9 cellular contexts compared by ENCODE assay signal in the genomic region with DNA sequence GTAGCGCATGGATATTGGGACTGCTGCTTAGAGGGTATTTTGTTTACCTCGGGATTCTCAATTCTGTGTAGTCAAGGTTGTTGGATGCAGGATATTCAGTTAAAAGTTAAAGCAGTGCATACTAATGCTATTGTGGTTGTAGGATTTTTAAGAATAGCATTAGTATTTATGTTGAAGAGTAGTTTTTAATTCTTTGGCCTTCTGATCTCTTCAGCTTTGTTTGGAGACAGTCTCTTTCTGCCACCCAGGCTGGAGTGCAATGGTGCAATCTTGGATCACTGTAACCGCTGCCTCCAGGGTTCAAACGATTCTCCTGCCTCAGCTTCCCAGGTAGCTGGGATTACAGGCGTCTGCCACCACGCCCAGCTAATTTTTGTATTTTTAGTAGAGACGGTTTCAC. TPM values are rescaled to one million over a fixed set of nuclear protein-coding genes. Genes with fewer than 3 reads are reported as not detected.
DNase-seq lines count a peak whose midpoint lies in the region; ATAC-seq, FAIRE-seq and TF ChIP-seq lines count a peak whose summit lies in the region.
"Had no signal": no experiment of that assay in that cellular context is flagged by ENCODE, and none has a peak within 500 bp of the region (broad histone marks: within the 10 kb centered on the region; RNA-seq: fewer than 3 reads in every experiment).

No MANE protein-coding gene starts in this region.

- no peaks in the 10 kb centered on the region for H4K20me1 ChIP-seq in GM23248 (ENCODE audit: insufficient read depth)

- no peak for TF ChIP-seq EP300 in A549 (IDR thresholded peaks at IDR 0.05)

- no peak overlapping the region for H2BK120ac ChIP-seq in mesenchymal stem cell (ENCODE audit: low read depth, low read length)

- H2BK12ac ChIP-seq in mesenchymal stem cell (ENCODE audit: low read length in 2 of 2): no peak overlapping the region

- no peak overlapping the region for H4K91ac ChIP-seq in mesenchymal stem cell (ENCODE audit: low read length)

- peak overlapping the region; percentile 99 for H3K4me2 ChIP-seq in A549
- H3K4me2 ChIP-seq in GM23248 (ENCODE audit: unreplicated experiment): peak overlapping the region; percentile 98
- peak overlapping the region; percentile 13 for H3K4me2 ChIP-seq in mesenchymal stem cell (ENCODE audit: low read length, poor library complexity, severe bottlenecking)

- H2BK15ac ChIP-seq in mesenchymal stem cell (ENCODE audit: low read depth, poor library complexity, severe bottlenecking): no peak overlapping the region

- H3K4me1 ChIP-seq in A549 (peaks cover 41% of the 10 kb centered on the region), GM23248 (ENCODE audit: insufficient read depth) (peaks cover 23% of the 10 kb centered on the region), mesenchymal stem cell (ENCODE audit: control insufficient read depth, insufficient read depth, low read depth, low read length) (peaks cover 6% of the 10 kb centered on the region), uterus (peaks cover 6 to 7% of the 10 kb centered on the region in 2 donors)

- H3K27ac Mint-ChIP-seq in activated naive CD4-positive, alpha-beta T cell treated with anti-CD3 and anti-CD28 coated beads, Interleukin-2, amount 50 U/mL, for 72 hours: peak overlapping the region; percentile 92 to 98

- H3K79me1 ChIP-seq in mesenchymal stem cell (replicated peaks; ENCODE audit: low read length, poor library complexity, severe bottlenecking): peaks cover 12% of the 10 kb centered on the region

- in situ Hi-C loops in GM23248 (cut with MboI): no loop called here

- TF ChIP-seq POLR2A in A549 (IDR thresholded peaks at IDR 0.05; ENCODE audit: low read length) (no peak), uterus (IDR thresholded peaks at IDR 0.05) (no peak)

- no peak overlapping the region for H4K8ac ChIP-seq in mesenchymal stem cell (ENCODE audit: low read length)

- TF ChIP-seq CTCF in A549 (IDR thresholded peaks at IDR 0.05) (no peak), uterus (IDR thresholded peaks at IDR 0.05) (no peak)

- H3K79me2 ChIP-seq in GM23248 (ENCODE audit: insufficient read depth): peaks cover 56% of the 10 kb centered on the region

- no peak overlapping the region for H3K14ac ChIP-seq in mesenchymal stem cell (ENCODE audit: low read length in 2 of 2)

- H3K9me3 Mint-ChIP-seq in activated naive CD4-positive, alpha-beta T cell treated with anti-CD3 and anti-CD28 coated beads, Interleukin-2, amount 50 U/mL, for 72 hours: no peaks in the 10 kb centered on the region

- no peak overlapping the region for H2AK5ac ChIP-seq in mesenchymal stem cell (ENCODE audit: low read length, severe bottlenecking)

- no peak for FAIRE-seq in A549 (lab: Jason Lieb, UNC)

- intact Hi-C loops in uterus (cut with DNase I; ENCODE audit: low total_unique reads): no loop called here

- H3K36me3 ChIP-seq in GM23248 (ENCODE audit: low read depth): 0 out of 2 replicates have a peak, but pooled peaks cover 5% of the 10 kb centered on the region
- H3K36me3 ChIP-seq in mesenchymal stem cell (ENCODE audit: control insufficient read depth in 1 of 2, insufficient read depth in 2 of 2, low read depth in 1 of 2, low read length in 2 of 2): peaks cover 0 to 24% of the 10 kb centered on the region in 2 experiments
- H3K36me3 ChIP-seq in uterus: no peaks in the 10 kb centered on the region

- peak overlapping the region; percentile 96; the same call in 1 of the 2 replicates for H2AFZ ChIP-seq in GM23248
- H2AFZ ChIP-seq in mesenchymal stem cell (ENCODE audit: low read depth, low read length): no peak overlapping the region

- H3K27ac ChIP-seq in A549: peak overlapping the region; percentile 97 to 100
- H3K27ac ChIP-seq in GM23248: peak overlapping the region; percentile 93; the same call in 1 of the 2 replicates
- no peak overlapping the region for H3K27ac ChIP-seq in mesenchymal stem cell (ENCODE audit: low read length, poor library complexity, severe bottlenecking)
- H3K27ac ChIP-seq in uterus: peak overlapping the region in 1 of 2 donors; percentile 99

- POLR2A ChIA-PET in A549 (lab: Yijun Ruan, JAX): no interaction called here

- no peak for DNase-seq in A549 (ENCODE audit: low read depth in 1 of 2, low spot score in 1 of 2)
- no peak for DNase-seq in GM23248
- DNase-seq in activated naive CD4-positive, alpha-beta T cell treated with anti-CD3 and anti-CD28 coated beads, Interleukin-2, amount 50 U/mL, for 72 hours (ENCODE audit: low spot score in 2 of 2): no peak
- no peak for DNase-seq in mesenchymal stem cell
- DNase-seq in HuH-7.5 (ENCODE audit: low spot score): no peak
- no peak for DNase-seq in uterus
- no peak for DNase-seq in left lobe of liver (ENCODE audit: low spot score)
- no peak for DNase-seq in activated CD4-positive, CD25-positive, alpha-beta regulatory T cell treated with anti-CD3 and anti-CD28 coated beads, Interleukin-2, amount 50 U/mL, for 72 hours
- DNase-seq: stimulated activated CD4-positive, alpha-beta T cell treated with anti-CD3 and anti-CD28 coated beads, Interleukin-2, amount 100 ng/mL, for 24 hours had no signal

- no peak for ATAC-seq in A549
- no peak for ATAC-seq in activated naive CD4-positive, alpha-beta T cell treated with anti-CD3 and anti-CD28 coated beads, Interleukin-2, amount 50 U/mL, for 72 hours
- ATAC-seq in left lobe of liver: no peak

- no peaks in the 10 kb centered on the region for H3K9me2 ChIP-seq in GM23248 (ENCODE audit: insufficient read depth)

- H3F3A ChIP-seq in GM23248 (ENCODE audit: insufficient read depth): peaks cover 13% of the 10 kb centered on the region

- CTCF ChIA-PET in A549 (lab: Yijun Ruan, JAX): interaction anchor here (1.2 kb wide), 1 partner anchor 35 kb away, joined by 4 read pairs; no protein-coding TSS in a partner anchor

- peak overlapping the region; percentile 72 for H3K4me3 ChIP-seq in A549
- peak overlapping the region; percentile 84 for H3K4me3 ChIP-seq in GM23248
- peak overlapping the region in 1 of 2 experiments; percentile 94 for H3K4me3 ChIP-seq in mesenchymal stem cell (ENCODE audit: insufficient read depth in 1 of 2, low read depth in 1 of 2, low read length in 2 of 2)
- no peak overlapping the region for H3K4me3 ChIP-seq in uterus

- no peak overlapping the region for H3K23ac ChIP-seq in mesenchymal stem cell (ENCODE audit: low read length in 2 of 2)

- peaks cover 17 to 39% of the 10 kb centered on the region in 2 donors for H3K36me3 Mint-ChIP-seq in activated naive CD4-positive, alpha-beta T cell treated with anti-CD3 and anti-CD28 coated beads, Interleukin-2, amount 50 U/mL, for 72 hours

- H3K27me3 ChIP-seq in GM23248 (replicated peaks; ENCODE audit: insufficient read depth) (no peaks in the 10 kb centered on the region), mesenchymal stem cell (ENCODE audit: control insufficient read depth in 1 of 2, insufficient read depth in 1 of 2, low read length in 2 of 2) (no peaks in the 10 kb centered on the region), uterus (no peaks in the 10 kb centered on the region)

- no peak overlapping the region for H3K18ac ChIP-seq in mesenchymal stem cell (ENCODE audit: low read depth in 1 of 2, low read length in 2 of 2)

- no peak overlapping the region for H3K4ac ChIP-seq in mesenchymal stem cell (ENCODE audit: low read depth in 1 of 2, low read length in 2 of 2)

- H3K9me3 ChIP-seq in A549 (peaks cover 2% of the 10 kb centered on the region; the same call in 1 of the 3 replicates), GM23248 (ENCODE audit: low read depth) (no peaks in the 10 kb centered on the region), mesenchymal stem cell (ENCODE audit: control insufficient read depth, low read length) (peaks cover 3% of the 10 kb centered on the region), uterus (no peaks in the 10 kb centered on the region)

- no peak for TF ChIP-seq RAD21 in A549 (conservative IDR thresholded peaks at IDR 0.05 in 1 of 2, IDR thresholded peaks at IDR 0.05 in 1 of 2)

- 91% methylated on average over 7 of the region's 7 CpGs for WGBS in A549 (ENCODE audit: missing lambda C conversion rate)
- 91 to 93% methylated on average over 7 of the region's 7 CpGs for WGBS in GM23248 (ENCODE audit: low coverage in 1 of 2, low lambda C conversion rate in 2 of 2, missing lambda C conversion rate in 2 of 2), 2 experiments
- WGBS in mesenchymal stem cell: 95% methylated on average over 7 of the region's 7 CpGs

- H3K9ac ChIP-seq in GM23248 (peak overlapping the region; percentile 92), mesenchymal stem cell (ENCODE audit: low read length) (peak overlapping the region; percentile 90)

- H2BK5ac ChIP-seq in mesenchymal stem cell (ENCODE audit: low read depth, low read length, poor library complexity, severe bottlenecking): no peak overlapping the region

TF ChIP-seq in A549, 52 proteins besides CTCF, POLR2A, EP300 and RAD21 (continues in another document):
- TF ChIP-seq RARB (CRISPR knock-in tag; IDR thresholded peaks at IDR 0.05) (no peak), POLR2AphosphoS2 (conservative IDR thresholded peaks at IDR 0.05; ENCODE audit: low read length) (no peak), CEBPB (IDR thresholded peaks at IDR 0.05) (no peak)

RNA-seq across cellular contexts. Expression of a gene that starts 1.5 kb away (rescaled TPM):
- polyA plus RNA-seq in A549 (2011; rRNA removed) (46.9 and 50.6 TPM in 2 replicates), A549 (2017; fragmentation: RNase III; extraction: RNeasy Plus Mini Kit Qiagen cat#74134 plus additional on column Dnase treatment) (8.3 to 8.6 TPM (median 8.6 TPM) in 3 replicates), GM23248 (2016; fragmentation: Nextera tagmentation; extraction: Ambion mirVana) (30.9 and 33.7 TPM in 2 replicates)
- polyA plus RNA-seq in A549 (2012; cell fraction: cytosol; rRNA removed): 4.9 and 6.1 TPM in 2 replicates
- polyA plus RNA-seq in A549 (2012; cell fraction: nucleus; rRNA removed): 5.1 and 6.0 TPM in 2 replicates
- polyA minus RNA-seq in A549 (2011; rRNA and poly(A)+ RNA removed): 60.9 and 78.3 TPM in 2 replicates
- 7.8 and 24.3 TPM in 2 replicates for total RNA-seq in GM23248 (2014; rRNA removed; shearing (Covaris generic))
- 10 to 100 TPM; 35.5 to 40.4 TPM for total RNA-seq in activated naive CD4-positive, alpha-beta T cell treated with anti-CD3 and anti-CD28 coated beads, Interleukin-2, amount 50 U/mL, for 72 hours
- polyA plus RNA-seq in mesenchymal stem cell (2013, experiment 1 of 2): 20.6 TPM
- polyA plus RNA-seq in mesenchymal stem cell (2013, experiment 2 of 2): 20.9 TPM
- total RNA-seq in uterus (10 to 100 TPM; 19.5 to 91.5 (median 47.3) TPM), left lobe of liver (21.3 TPM)

RNA-seq across cellular contexts. Expression of a gene that starts 37.7 kb away (rescaled TPM):
- polyA plus RNA-seq in A549 (2011; rRNA removed) (10.4 and 12.9 TPM in 2 replicates), A549 (2017; fragmentation: RNase III; extraction: RNeasy Plus Mini Kit Qiagen cat#74134 plus additional on column Dnase treatment) (13.1 to 15.6 TPM (median 13.9 TPM) in 3 replicates), GM23248 (2016; fragmentation: Nextera tagmentation; extraction: Ambion mirVana) (8.4 and 9.1 TPM in 2 replicates)
- 13.4 and 20.3 TPM in 2 replicates for polyA plus RNA-seq in A549 (2012; cell fraction: cytosol; rRNA removed)
- 15.9 and 22.7 TPM in 2 replicates for polyA plus RNA-seq in A549 (2012; cell fraction: nucleus; rRNA removed)
- 22.6 and 23.6 TPM in 2 replicates for polyA minus RNA-seq in A549 (2011; rRNA and poly(A)+ RNA removed)
- total RNA-seq in GM23248 (2014; rRNA removed; shearing (Covaris generic)): 18.8 TPM in 2 replicates
- total RNA-seq in activated naive CD4-positive, alpha-beta T cell treated with anti-CD3 and anti-CD28 coated beads, Interleukin-2, amount 50 U/mL, for 72 hours: 1 to 10 TPM; 1.2 to 2.7 TPM
- 30.0 TPM for polyA plus RNA-seq in mesenchymal stem cell (2013, experiment 1 of 2)
- 28.7 TPM for polyA plus RNA-seq in mesenchymal stem cell (2013, experiment 2 of 2)
- total RNA-seq in uterus (10 to 100 TPM; 11.5 to 54.2 (median 29.5) TPM), left lobe of liver (25.3 TPM)

Comparison
In these comparisons a context has a peak if more than half of its experiments do, and no peak if none do; other contexts are left out.
1. H3K4me2 ChIP-seq: peak in every context shown above with its lines; median percentile 99 in A549; 98 in GM23248; 13 in mesenchymal stem cell.
2. H3K4me3 ChIP-seq: peak in A549 (single experiment) and GM23248 (single experiment); none in uterus (0 of 2).